8 cellular contexts compared by ENCODE assay signal in the genomic region with DNA sequence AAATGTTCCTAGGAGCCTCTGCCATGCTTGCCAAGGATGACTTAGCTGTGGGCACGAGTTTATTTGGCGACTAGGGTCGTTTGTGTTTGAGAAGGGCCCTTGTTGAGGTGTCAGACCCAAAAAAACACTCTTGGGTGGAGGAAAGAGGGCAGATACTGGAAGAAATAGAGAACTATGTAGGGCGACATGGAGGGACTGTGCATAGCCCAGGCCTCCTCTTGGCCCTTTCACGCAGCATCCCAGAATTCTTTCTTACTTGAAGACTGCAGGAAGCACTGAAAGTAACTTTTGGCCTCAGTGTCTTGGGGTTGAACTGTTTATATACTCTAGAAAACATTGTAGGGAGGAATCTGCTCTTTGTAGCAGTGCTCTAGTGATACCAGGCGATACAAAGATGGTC. TPM values are rescaled to one million over a fixed set of nuclear protein-coding genes. Genes with fewer than 3 reads are reported as not detected.
A peak's percentile ranks its signal among the peaks of the same experiment; 100 is the strongest.
DNase-seq lines count a peak whose midpoint lies in the region; ATAC-seq and TF ChIP-seq lines count a peak whose summit lies in the region.

No MANE protein-coding gene starts in this region.

- WGBS in mammary epithelial cell (ENCODE audit: low coverage, missing lambda C conversion rate), result 13% methylated on average over 6 of the region's 6 CpGs

- ATAC-seq in esophagus mucosa, result no peak

- CTCF ChIA-PET in Calu3 (lab: Charles Lee) (no interaction called here), mammary epithelial cell (lab: Charles Lee; ENCODE audit: low non-redundant PET) (no interaction called here)

- no peaks in the 10 kb centered on the region for H3K27me3 ChIP-seq in mammary epithelial cell (ENCODE audit: insufficient read depth, low read length)
- no peaks in the 10 kb centered on the region for H3K27me3 ChIP-seq in mucosa of rectum (ENCODE audit: control insufficient read depth in 2 of 2, insufficient read depth in 2 of 2, low read length in 2 of 2)

- in situ Hi-C loops in mammary epithelial cell (cut with MboI; ENCODE audit: low sequenced_read_pairs in 2 of 2), result no loop called here

- H3K4me1 ChIP-seq in mammary epithelial cell (ENCODE audit: insufficient read depth, low read length), result peaks cover 6% of the 10 kb centered on the region
- peaks cover 7 to 9% of the 10 kb centered on the region in 2 donors for H3K4me1 ChIP-seq in mucosa of rectum (ENCODE audit: control insufficient read depth in 2 of 2, insufficient read depth in 2 of 2, low read length in 2 of 2)

- H3K36me3 Mint-ChIP-seq in Calu3 (ENCODE audit: insufficient read depth, unreplicated experiment), result peaks cover 20% of the 10 kb centered on the region

- peak overlapping the region; percentile 67 for H3K4me3 ChIP-seq in Jurkat, Clone E6-1 (ENCODE audit: low read length)
- H3K4me3 ChIP-seq in mammary epithelial cell (replicated peaks in 1 of 3; ENCODE audit: insufficient read depth in 1 of 3, low read depth in 2 of 3, low read length in 3 of 3), result peak overlapping the region; percentile 65 to 94 (median 68)
- H3K4me3 ChIP-seq in mucosa of rectum (ENCODE audit: low read length in 2 of 2), result peak overlapping the region; percentile 79 to 89

- intact Hi-C loops in Calu3 (cut with micrococcal nuclease; ENCODE audit: unreplicated experiment) (no loop called here), mammary epithelial cell (cut with micrococcal nuclease) (no loop called here)

- H3K4me1 Mint-ChIP-seq in Calu3 (ENCODE audit: low read depth, unreplicated experiment), result no peaks in the 10 kb centered on the region

- peak overlapping the region; percentile 22 for H3K27ac Mint-ChIP-seq in Calu3 (ENCODE audit: unreplicated experiment)

- peak overlapping the region; percentile 84 for H2AFZ ChIP-seq in mammary epithelial cell (ENCODE audit: low read depth, low read length)

- H3K4me3 Mint-ChIP-seq in Calu3 (ENCODE audit: low read depth, unreplicated experiment), result peak overlapping the region; percentile 84

- peak overlapping the region; percentile 78 for H3K9ac ChIP-seq in mammary epithelial cell (ENCODE audit: insufficient read depth, low read length)
- peak overlapping the region; percentile 76 to 93 for H3K9ac ChIP-seq in mucosa of rectum (ENCODE audit: low read depth in 1 of 2, low read length in 2 of 2)

- TF ChIP-seq CTCF in Calu3 (IDR thresholded peaks at IDR 0.05; ENCODE audit: unreplicated experiment) (no peak), mammary epithelial cell (conservative IDR thresholded peaks at IDR 0.05 in 1 of 2, IDR thresholded peaks at IDR 0.05 in 1 of 2; ENCODE audit: extremely low read depth in 1 of 2, insufficient read depth in 1 of 2, low read depth in 1 of 2, low read length in 2 of 2) (no peak)

- dilution Hi-C loops in mammary epithelial cell (cut with HindIII; ENCODE audit: low sequenced_read_pairs), result loop anchor here (10.0 kb wide), 1 partner anchor 57 kb away; no protein-coding TSS in a partner anchor

- H3K9me3 Mint-ChIP-seq in Calu3 (ENCODE audit: low read depth, unreplicated experiment), result no peaks in the 10 kb centered on the region

- no peaks in the 10 kb centered on the region for H4K20me1 ChIP-seq in mammary epithelial cell (ENCODE audit: insufficient read depth, low read length)

- H3K9me3 ChIP-seq in mammary epithelial cell (replicated peaks; ENCODE audit: insufficient read depth, low read length), result no peaks in the 10 kb centered on the region
- H3K9me3 ChIP-seq in mucosa of rectum (ENCODE audit: control insufficient read depth in 2 of 2, low read length in 2 of 2), result no peaks in the 10 kb centered on the region

- peak overlapping the region; percentile 97 for H3K4me2 ChIP-seq in mammary epithelial cell (ENCODE audit: insufficient read depth, low read depth, low read length)

- DNase-seq in Calu3 (no peak), mammary epithelial cell (peak; percentile 20), NCI-H2171 treated with DMSO at 0.1 percent for 48 hours (lab: John Stamatoyannopoulos, UW) (no peak)
- DNase-seq in Jurkat, Clone E6-1 (ENCODE audit: low read depth, low spot score), result no peak
- DNase-seq in NK-92 treated with Interleukin-12 subunit alpha and Interleukin-12 subunit beta, amount 100 ng/mL, for 24 hours (lab: John Stamatoyannopoulos, UW), result no peak
- DNase-seq in activated effector memory CD4-positive, alpha-beta T cell treated with Interleukin-2 at 50 U/mL for 16 hours, result no peak

- peaks cover 75% of the 10 kb centered on the region for H3K79me2 ChIP-seq in mammary epithelial cell (ENCODE audit: insufficient read depth, low read length)

- H3K36me3 ChIP-seq in mammary epithelial cell (ENCODE audit: insufficient read depth, low read length) (no peaks in the 10 kb centered on the region), mucosa of rectum (ENCODE audit: control insufficient read depth in 2 of 2, insufficient read depth in 2 of 2, low read length in 2 of 2) (no peaks in the 10 kb centered on the region)

- no peaks in the 10 kb centered on the region for H3K27me3 Mint-ChIP-seq in Calu3 (ENCODE audit: unreplicated experiment)

- peak overlapping the region; percentile 57 for H3K27ac ChIP-seq in mammary epithelial cell (ENCODE audit: insufficient read depth, low read depth, low read length)
- peak overlapping the region in 1 of 2 donors; percentile 87 for H3K27ac ChIP-seq in mucosa of rectum (ENCODE audit: low read depth in 2 of 2, low read length in 2 of 2)

- BruUV-seq in Calu3 (replicated peaks; lab: Mats Ljungman, UMichigan) (no TSS peak), mammary epithelial cell (replicated peaks; lab: Mats Ljungman, UMichigan) (no TSS peak)

RNA-seq across cellular contexts. Expression of gene RTF1, which starts 0.9 kb away (rescaled TPM):
- 18.8 and 25.0 TPM in 2 replicates for total RNA-seq in Calu3 (2022)
- polyA plus RNA-seq in Jurkat, Clone E6-1 (2012; ENCODE audit: insufficient read depth, insufficient read length), result 34.3 TPM
- 10 to 100 TPM; 26.7 to 33.0 TPM for total RNA-seq in mammary epithelial cell
- polyA plus RNA-seq in mammary epithelial cell, result 24.3 TPM
- 74.8 TPM for polyA minus RNA-seq in mammary epithelial cell
- 21.4 TPM for total RNA-seq in esophagus mucosa

RNA-seq across cellular contexts. Expression of gene NDUFAF1, which starts 15.5 kb away (rescaled TPM):
- total RNA-seq in Calu3 (2022), result 8.8 and 9.8 TPM in 2 replicates
- 42.5 TPM for polyA plus RNA-seq in Jurkat, Clone E6-1 (2012; ENCODE audit: insufficient read depth, insufficient read length)
- total RNA-seq in mammary epithelial cell, result 10 to 100 TPM; 16.9 to 21.8 TPM
- polyA plus RNA-seq in mammary epithelial cell, result 19.6 TPM
- 16.0 TPM for polyA minus RNA-seq in mammary epithelial cell
- 13.3 TPM for total RNA-seq in esophagus mucosa
